Comparison of ENCODE assay signal across 15 cellular contexts in genomic region chr5:72149742-72150141, GRCh38. TPM values are rescaled to one million over a fixed set of nuclear protein-coding genes. Genes with fewer than 3 reads are reported as not detected.
A peak's percentile ranks its signal among the peaks of the same experiment; 100 is the strongest.
DNase-seq lines count a peak whose midpoint lies in the region; ATAC-seq and TF ChIP-seq lines count a peak whose summit lies in the region.
"Had no signal": no experiment of that assay in that cellular context is flagged by ENCODE, and none has a peak within 500 bp of the region (broad histone marks: within the 10 kb centered on the region; RNA-seq: fewer than 3 reads in every experiment).

No MANE protein-coding gene starts in this region.

- H3K23me2 ChIP-seq in H9 (ENCODE audit: insufficient read length, low read depth, low read length, poor library complexity, severe bottlenecking) = no peaks in the 10 kb centered on the region

- H3K14ac ChIP-seq in H9 (ENCODE audit: insufficient read depth, low read length) = no peak overlapping the region

- no peak overlapping the region for H3K18ac ChIP-seq in H9 (ENCODE audit: insufficient read length, low read depth, low read length)

- no peaks in the 10 kb centered on the region for H3K27me3 Mint-ChIP-seq in H9 (ENCODE audit: low read depth)
- H3K27me3 Mint-ChIP-seq in stimulated activated naive CD8-positive, alpha-beta T cell treated with anti-CD3 and anti-CD28 coated beads, Interleukin-15, amount 100 ng/mL, for 72 hours = peaks cover 20% of the 10 kb centered on the region

- no peak overlapping the region for H2BK20ac ChIP-seq in H9 (ENCODE audit: low read depth, low read length, poor library complexity, severe bottlenecking)

- no peak overlapping the region for H3K9ac ChIP-seq in H9 (ENCODE audit: extremely low read depth, insufficient read length, low read length)
- H3K9ac ChIP-seq: KMS-11 had no signal

- no peaks in the 10 kb centered on the region for H4K20me1 ChIP-seq in H9 (ENCODE audit: control insufficient read depth, insufficient read depth, insufficient read length)

- no peak overlapping the region for H2AK5ac ChIP-seq in H9 (ENCODE audit: insufficient read length, low read length)

- peaks cover 1 to 16% (median 7%) of the 10 kb centered on the region in 3 experiments; a peak in 5 of 7 replicates for H3K36me3 Mint-ChIP-seq in H9 (ENCODE audit: insufficient read depth in 1 of 3, low read depth in 3 of 3)

- H2BK12ac ChIP-seq in H9 (ENCODE audit: insufficient read length, low read depth, low read length) = no peak overlapping the region

- H2BK120ac ChIP-seq in H9 (ENCODE audit: low read depth, low read length, poor library complexity, severe bottlenecking) = no peak overlapping the region

- H3K4me2 ChIP-seq in H9 (ENCODE audit: insufficient read depth, insufficient read length, low read length) = no peak overlapping the region
- H3K4me2 ChIP-seq: KMS-11 had no signal

- H3K79me2 ChIP-seq in H9 (ENCODE audit: insufficient read depth, low read length) = no peaks in the 10 kb centered on the region; the same call in 1 of the 2 replicates

- no peak overlapping the region for H4K8ac ChIP-seq in H9 (replicated peaks; ENCODE audit: insufficient read length, low read depth, low read length)

- in situ Hi-C loops in SK-MEL-5 (cut with HindIII; ENCODE audit: low pct_unique_long_range_greater_than_20kb, low sequenced_read_pairs) = no loop called here

- H3K27ac Mint-ChIP-seq in H9 = peak overlapping the region in 2 of 3 experiments; percentile 16 to 29; a peak in 2 of 7 replicates
- H3K27ac Mint-ChIP-seq in stimulated activated naive CD8-positive, alpha-beta T cell treated with anti-CD3 and anti-CD28 coated beads, Interleukin-15, amount 100 ng/mL, for 72 hours = no peak overlapping the region
- H3K27ac Mint-ChIP-seq: activated T-helper 2 cell treated with anti-CD3 and anti-CD28 coated beads, Interferon-gamma antibody, Interleukin-2, Interleukin-4, amounts not matched to agents 10 μg/mL and 5 μg/mL and 100 μg/mL, durations not matched to agents 14 hours and 24 hours and 36 hours had no signal

- no peak overlapping the region for H3T11ph ChIP-seq in H9 (ENCODE audit: low read length)

- no peak overlapping the region for H4K5ac ChIP-seq in H9 (ENCODE audit: insufficient read length, low read depth, low read length)

- H3K4me3 Mint-ChIP-seq in H9 = no peak overlapping the region
- H3K4me3 Mint-ChIP-seq in stimulated activated naive CD8-positive, alpha-beta T cell treated with anti-CD3 and anti-CD28 coated beads, Interleukin-15, amount 100 ng/mL, for 72 hours = no peak overlapping the region

- no peak overlapping the region for H3K27ac ChIP-seq in H9 (ENCODE audit: insufficient read length, low read depth, low read length)
- peak overlapping the region; percentile 90 to 97 for H3K27ac ChIP-seq in thoracic aorta
- no peak overlapping the region for H3K27ac ChIP-seq in effector memory CD4-positive, alpha-beta T cell (ENCODE audit: insufficient read depth, low read length, poor library complexity, severe bottlenecking)
- H3K27ac ChIP-seq: KMS-11 had no signal

- no peak overlapping the region for H2AFZ ChIP-seq in H9 (ENCODE audit: low read length)

- no peak overlapping the region for H3K4me3 ChIP-seq in fibroblast of mammary gland (ENCODE audit: control insufficient read depth, low read depth, low read length)
- H3K4me3 ChIP-seq in thoracic aorta = no peak overlapping the region
- no peak overlapping the region for H3K4me3 ChIP-seq in effector memory CD4-positive, alpha-beta T cell (ENCODE audit: insufficient read depth, low read depth, low read length, poor library complexity, severe bottlenecking)

- TF ChIP-seq CTCF in H9 (conservative IDR thresholded peaks at IDR 0.05) (no peak), fibroblast of mammary gland (conservative IDR thresholded peaks at IDR 0.05; ENCODE audit: control insufficient read depth, insufficient read depth, low read depth, low read length) (peak; percentile 33), thoracic aorta (IDR thresholded peaks at IDR 0.05) (peak; percentile 34)

- H3K27me3 ChIP-seq in H9 (ENCODE audit: insufficient read depth, low read length) = no peaks in the 10 kb centered on the region
- H3K27me3 ChIP-seq in thoracic aorta (replicated peaks; ENCODE audit: insufficient read depth) = no peaks in the 10 kb centered on the region
- no peaks in the 10 kb centered on the region for H3K27me3 ChIP-seq in effector memory CD4-positive, alpha-beta T cell (replicated peaks; ENCODE audit: control insufficient read depth, insufficient read depth, low read length, poor library complexity, severe bottlenecking)

- DNase-seq in H9 (no peak), SK-MEL-5 (ENCODE audit: low read depth, low spot score) (peak; percentile 28), fibroblast of mammary gland (ENCODE audit: low read depth) (peak; percentile 46), thoracic aorta (ENCODE audit: low spot score) (no peak)
- DNase-seq in stimulated activated naive CD8-positive, alpha-beta T cell treated with anti-CD3 and anti-CD28 coated beads, Interleukin-15, amount 100 ng/mL, for 72 hours = no peak
- DNase-seq in effector memory CD4-positive, alpha-beta T cell = no peak
- DNase-seq: amygdala; GF-D8; mesendoderm; NCI-H1436 treated with DMSO at 0.1 percent for 48 hours; small intestine; stimulated activated naive CD4-positive, alpha-beta T cell treated with Interleukin-2 at 50 U/mL for 16 hours had no signal

- peaks cover 55 to 63% of the 10 kb centered on the region in 2 experiments for H3K4me1 Mint-ChIP-seq in H9
- no peaks in the 10 kb centered on the region for H3K4me1 Mint-ChIP-seq in stimulated activated naive CD8-positive, alpha-beta T cell treated with anti-CD3 and anti-CD28 coated beads, Interleukin-15, amount 100 ng/mL, for 72 hours

- H3K4me1 ChIP-seq in H9 (ENCODE audit: insufficient read depth, low read length) (peaks cover 11% of the 10 kb centered on the region; the same call in 1 of the 2 replicates), thoracic aorta (ENCODE audit: control insufficient read depth in 1 of 2, low read depth in 2 of 2) (peaks cover 54 to 99% of the 10 kb centered on the region in 2 donors)
- H3K4me1 ChIP-seq in effector memory CD4-positive, alpha-beta T cell (ENCODE audit: control insufficient read depth, insufficient read depth, low read length, poor library complexity, severe bottlenecking) = no peaks in the 10 kb centered on the region

- H3K9me3 Mint-ChIP-seq in H9 = no peaks in the 10 kb centered on the region
- H3K9me3 Mint-ChIP-seq in stimulated activated naive CD8-positive, alpha-beta T cell treated with anti-CD3 and anti-CD28 coated beads, Interleukin-15, amount 100 ng/mL, for 72 hours = no peaks in the 10 kb centered on the region
- H3K9me3 Mint-ChIP-seq: activated T-helper 2 cell treated with anti-CD3 and anti-CD28 coated beads, Interferon-gamma antibody, Interleukin-2, Interleukin-4, amounts not matched to agents 10 μg/mL and 5 μg/mL and 100 μg/mL, durations not matched to agents 14 hours and 24 hours and 36 hours had no signal

- no CpG with 5 or more reads among the region's 2 CpGs for WGBS in H9 (ENCODE audit: extremely low coverage, insufficient read length, low lambda C conversion rate)

- H3K56ac ChIP-seq in H9 (ENCODE audit: insufficient read length, low read depth, low read length) = no peak overlapping the region

- ATAC-seq in thoracic aorta (ENCODE audit: insufficient number of reproducible peaks, low FRiP score, low read depth) (peak; percentile 52), GM21367 (IDR thresholded peaks at IDR 0.05; ENCODE audit: unreplicated experiment) (no peak)
- no peak for ATAC-seq in stimulated activated naive CD8-positive, alpha-beta T cell treated with anti-CD3 and anti-CD28 coated beads, Interleukin-15, amount 100 ng/mL, for 72 hours

- H3K23ac ChIP-seq in H9 (ENCODE audit: insufficient read length, low read depth, low read length) = no peak overlapping the region

- no peak overlapping the region for H2BK5ac ChIP-seq in H9 (ENCODE audit: insufficient read length, low read length)

- no peak overlapping the region for H2BK15ac ChIP-seq in H9 (ENCODE audit: low read depth, low read length)

- H3K9me3 ChIP-seq in H9 (ENCODE audit: control insufficient read depth, low read depth, low read length) (no peaks in the 10 kb centered on the region), thoracic aorta (no peaks in the 10 kb centered on the region)
- H3K9me3 ChIP-seq in effector memory CD4-positive, alpha-beta T cell (ENCODE audit: control insufficient read depth, low read length) = no peaks in the 10 kb centered on the region

- H3K79me1 ChIP-seq in H9 (ENCODE audit: insufficient read depth, low read depth, low read length, poor library complexity, severe bottlenecking) = peaks cover 3% of the 10 kb centered on the region

- H3K4ac ChIP-seq in H9 (ENCODE audit: low read depth, low read length) = no peak overlapping the region

- peaks cover 11% of the 10 kb centered on the region for H3K36me3 ChIP-seq in thoracic aorta
- no peaks in the 10 kb centered on the region for H3K36me3 ChIP-seq in effector memory CD4-positive, alpha-beta T cell (ENCODE audit: control insufficient read depth, insufficient read depth, low read length)

- no peak overlapping the region for H4K91ac ChIP-seq in H9 (ENCODE audit: insufficient read length, low read depth, low read length)

RNA-seq across cellular contexts. Expression of gene MAP1B, which starts 42.5 kb away (rescaled TPM):
- total RNA-seq in H9 (2021) = 67.1 and 67.5 TPM in 2 replicates
- total RNA-seq in SK-MEL-5 (2014; rRNA removed; shearing (Covaris generic)) = 2.8 and 3.1 TPM in 2 replicates
- 5.9 and 14.2 TPM in 2 replicates for polyA plus RNA-seq in SK-MEL-5 (2015; cell fraction: cytosol; rRNA removed)
- 2.3 and 2.9 TPM in 2 replicates for polyA plus RNA-seq in SK-MEL-5 (2015; cell fraction: nucleus; rRNA removed)
- 1,000 to 10,000 TPM in 1 of 2 donors, 100 to 1,000 TPM in 1; 616 to 1,045 TPM for total RNA-seq in thoracic aorta

Comparison
In these comparisons a context has a peak if more than half of its experiments do, and no peak if none do; other contexts are left out.
1. DNase-seq: peak in SK-MEL-5 (single experiment) and fibroblast of mammary gland (single experiment); none in H9 (single experiment), thoracic aorta (single experiment), stimulated activated naive CD8-positive, alpha-beta T cell treated with anti-CD3 and anti-CD28 coated beads, Interleukin-15, amount 100 ng/mL, for 72 hours (0 of 2) and effector memory CD4-positive, alpha-beta T cell (0 of 3).
2. H3K27ac ChIP-seq: peak in thoracic aorta (2 of 2); none in H9 (single experiment) and effector memory CD4-positive, alpha-beta T cell (single experiment).
3. H3K27ac Mint-ChIP-seq: peak in H9 (2 of 3); none in stimulated activated naive CD8-positive, alpha-beta T cell treated with anti-CD3 and anti-CD28 coated beads, Interleukin-15, amount 100 ng/mL, for 72 hours (0 of 2).
4. RNA of gene MAP1B, which starts 42.5 kb away (total RNA-seq): 616 to 1,045 TPM in thoracic aorta and 67.1 to 67.5 TPM in H9; 2.8 to 3.1 TPM in SK-MEL-5; every median in the first group is over 10 times any median in the second.